In the genomic region with DNA sequence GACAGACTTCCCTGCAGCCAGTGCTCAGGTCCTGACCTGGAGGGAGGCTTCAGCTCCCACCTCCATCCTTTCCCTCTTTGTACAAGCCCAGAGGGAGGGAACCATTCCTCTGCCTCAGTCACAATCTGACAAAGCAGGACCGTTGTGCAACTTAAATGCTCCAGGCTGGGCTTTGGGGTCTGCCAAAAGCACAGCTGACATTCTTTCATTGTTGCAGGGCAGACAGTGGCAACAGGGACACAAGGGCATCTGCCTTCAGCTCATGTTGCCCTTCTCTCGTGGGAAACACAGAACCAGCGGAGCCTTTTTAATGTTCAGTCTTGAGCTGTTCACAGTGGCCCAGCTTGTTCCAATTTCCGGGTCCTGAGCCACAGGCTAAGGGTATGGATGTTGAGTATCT, we compare ENCODE assay signal across 23 cellular contexts.
"Had no signal": no experiment of that assay in that cellular context is flagged by ENCODE, and none has a peak within 500 bp of the region (broad histone marks: within the 10 kb centered on the region; RNA-seq: fewer than 3 reads in every experiment).

No MANE protein-coding gene starts in this region.

- H3K4me1 Mint-ChIP-seq: activated CD4-positive, alpha-beta T cell treated with anti-CD3 and anti-CD28 coated beads, Interleukin-2, amount 10 ng/mL, durations not matched to agents 24 days and 14 days; T-helper 17 cell had no signal

- H3K9me3 Mint-ChIP-seq: activated B cell treated with CpG ODN at 0.5 μM for 24 hours; activated CD4-positive, alpha-beta memory T cell treated with anti-CD3 and anti-CD28 coated beads for 36 hours; activated CD4-positive, alpha-beta T cell treated with anti-CD3 and anti-CD28 coated beads, Interleukin-2, amount 10 ng/mL, durations not matched to agents 24 days and 14 days; activated T-helper 17 cell treated with anti-CD3 and anti-CD28 coated beads, Interleukin-2, amount 50 U/mL, for 72 hours had no signal

- DNase-seq: activated B cell treated with CpG ODN at 0.5 μM for 24 hours; activated CD4-positive, alpha-beta memory T cell treated with anti-CD3 and anti-CD28 coated beads for 36 hours; activated CD4-positive, alpha-beta T cell treated with anti-CD3 and anti-CD28 coated beads for 1 hour; activated CD4-positive, alpha-beta T cell treated with anti-CD3 and anti-CD28 coated beads, Interleukin-2, amount 10 ng/mL, durations not matched to agents 24 days and 14 days; activated gamma-delta T cell; activated naive CD4-positive, alpha-beta T cell treated with anti-CD3 and anti-CD28 coated beads for 36 hours; activated T-cell treated with anti-CD3 and anti-CD28 coated beads for 4 hours; activated T-cell treated with anti-CD3 and anti-CD28 coated beads, Interleukin-2, amount 50 U/mL, for 48 hours; amygdala; Karpas-422; MM.1S; NCI-H1105; NCI-H1436; NCI-H187; NCI-H2081; NCI-H510A treated with DMSO at 0.1 percent for 48 hours; SHP77 treated with DMSO at 0.1 percent for 48 hours; T-helper 17 cell; T-helper 9 cell had no signal

- H3K27me3 Mint-ChIP-seq: activated CD4-positive, alpha-beta T cell treated with anti-CD3 and anti-CD28 coated beads, Interleukin-2, amount 10 ng/mL, durations not matched to agents 24 days and 14 days had no signal

- H3K4me3 ChIP-seq: K562 had no signal

- H3K4me3 Mint-ChIP-seq: activated B cell treated with CpG ODN at 0.5 μM for 24 hours; activated CD4-positive, alpha-beta memory T cell treated with anti-CD3 and anti-CD28 coated beads for 36 hours; activated CD4-positive, alpha-beta T cell treated with anti-CD3 and anti-CD28 coated beads, Interleukin-2, amount 10 ng/mL, durations not matched to agents 24 days and 14 days; activated naive CD4-positive, alpha-beta T cell treated with anti-CD3 and anti-CD28 coated beads for 36 hours; activated naive CD8-positive, alpha-beta T cell; activated T-helper 17 cell treated with anti-CD3 and anti-CD28 coated beads, Interleukin-2, amount 50 U/mL, for 72 hours; brain; T-helper 17 cell had no signal

- ATAC-seq: activated T-helper 17 cell treated with anti-CD3 and anti-CD28 coated beads, Interleukin-2, amount 50 U/mL, for 72 hours; K562; T-helper 17 cell had no signal

- H3K27ac Mint-ChIP-seq: activated B cell treated with CpG ODN at 0.5 μM for 24 hours; activated CD4-positive, alpha-beta memory T cell treated with anti-CD3 and anti-CD28 coated beads for 36 hours; activated CD4-positive, alpha-beta T cell treated with anti-CD3 and anti-CD28 coated beads, Interleukin-2, amount 10 ng/mL, durations not matched to agents 24 days and 14 days; activated naive CD4-positive, alpha-beta T cell treated with anti-CD3 and anti-CD28 coated beads for 36 hours; activated naive CD8-positive, alpha-beta T cell; activated T-helper 17 cell treated with anti-CD3 and anti-CD28 coated beads, Interleukin-2, amount 50 U/mL, for 72 hours; T-helper 17 cell had no signal

- H3K36me3 Mint-ChIP-seq: activated CD4-positive, alpha-beta memory T cell treated with anti-CD3 and anti-CD28 coated beads for 36 hours; activated naive CD8-positive, alpha-beta T cell; brain had no signal
